10 cellular contexts compared by ENCODE assay signal in the genomic region with DNA sequence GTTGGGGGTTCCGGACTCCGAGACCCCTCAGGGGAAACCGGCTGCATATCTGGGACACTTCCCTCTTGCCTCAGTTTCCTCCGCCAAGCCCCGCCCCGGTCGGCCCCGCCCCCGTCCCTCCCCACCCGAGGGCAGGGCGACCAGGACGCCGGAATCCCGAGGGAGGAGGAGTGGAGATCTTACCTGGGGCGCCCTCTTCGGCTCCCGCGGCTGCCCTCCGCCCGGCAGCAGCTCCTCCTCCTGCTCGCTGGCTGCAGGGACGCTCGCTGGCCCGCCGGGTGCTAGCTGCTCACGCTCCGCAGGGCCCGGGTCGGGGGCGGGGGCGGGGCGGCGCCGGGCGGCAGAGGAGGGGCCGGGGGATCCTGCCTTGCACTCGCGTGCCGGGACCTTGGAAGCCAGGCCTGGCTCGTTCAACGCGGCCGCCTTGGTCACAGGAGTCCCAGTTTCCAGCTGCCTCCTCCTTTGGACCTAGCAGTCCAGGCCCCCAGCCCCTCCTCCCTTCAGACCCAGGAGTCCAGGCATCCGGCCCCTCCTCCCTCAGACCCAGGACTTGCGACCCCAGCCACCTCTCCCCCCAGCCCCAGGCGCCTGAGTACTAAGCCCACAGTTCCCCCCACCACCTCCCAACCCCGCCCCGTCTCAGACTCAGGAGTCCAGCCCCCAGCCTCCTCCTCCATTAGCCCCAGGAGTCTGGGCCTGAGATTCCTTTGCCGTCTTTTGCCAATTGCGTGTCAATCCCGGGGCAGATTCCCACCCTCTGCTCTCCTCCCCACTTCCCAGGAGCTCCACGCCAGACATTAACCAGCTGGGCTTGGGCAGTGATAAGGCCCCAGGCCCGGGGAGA. TPM values are rescaled to one million over a fixed set of nuclear protein-coding genes. Genes with fewer than 3 reads are reported as not detected.
DNase-seq lines count a peak whose midpoint lies in the region; ATAC-seq, FAIRE-seq and TF ChIP-seq lines count a peak whose summit lies in the region.
"Had no signal": no experiment of that assay in that cellular context is flagged by ENCODE, and none has a peak within 500 bp of the region (broad histone marks: within the 10 kb centered on the region; RNA-seq: fewer than 3 reads in every experiment).

A gene with protein sequence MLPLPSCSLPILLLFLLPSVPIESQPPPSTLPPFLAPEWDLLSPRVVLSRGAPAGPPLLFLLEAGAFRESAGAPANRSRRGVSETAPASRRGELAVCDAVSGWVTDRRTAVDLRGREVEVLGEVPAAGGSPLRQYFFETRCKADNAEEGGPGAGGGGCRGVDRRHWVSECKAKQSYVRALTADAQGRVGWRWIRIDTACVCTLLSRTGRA (minus strand): TSS at position 51 of the 844 bp plus-strand sequence. CDS start 2,821 bp downstream, outside the sequence.

- H3K27ac ChIP-seq in A673 (ENCODE audit: low read depth, low read length, poor library complexity, severe bottlenecking): no peak within 1 kb of the TSS
- peak within 1 kb of the TSS; percentile 69 for H3K27ac ChIP-seq in HCT116 (ENCODE audit: low read depth, low read length)
- H3K27ac ChIP-seq in GM12878 (ENCODE audit: control insufficient read depth, insufficient read depth): no peak within 1 kb of the TSS
- no peak within 1 kb of the TSS for H3K27ac ChIP-seq in OCI-LY7 (ENCODE audit: low read depth, low read length, poor library complexity, severe bottlenecking)

- TF ChIP-seq POLR2A in HCT116 (IDR thresholded peaks at IDR 0.05; ENCODE audit: borderline replicate concordance, extremely low read depth, insufficient read depth, insufficient read length) (no peak), GM12878 (IDR thresholded peaks at IDR 0.05; ENCODE audit: low read depth, low read length) (no peak)

- peaks cover 5% of the 10 kb centered on the region in 2 donors for H3K9me3 Mint-ChIP-seq in stimulated activated naive B cell treated with anti-CD40 and anti-IgM and Interleukin-4, amounts not matched to agents 10 μg/mL and 1 μg/mL and 100 μg/mL, for 72 hours

- intact Hi-C loops in A673 (cut with micrococcal nuclease; ENCODE audit: unreplicated experiment) (no loop called here), HCT116 (cut with micrococcal nuclease) (no loop called here), GM12878 (cut with micrococcal nuclease; ENCODE audit: unreplicated experiment) (no loop called here), OCI-LY7 (cut with micrococcal nuclease; ENCODE audit: unreplicated experiment) (no loop called here)

- H3K9me3 ChIP-seq in A673 (ENCODE audit: low read depth, low read length, poor library complexity, severe bottlenecking) (no peaks in the 10 kb centered on the region), HCT116 (ENCODE audit: control insufficient read depth in 1 of 2, insufficient read depth in 1 of 2, low read depth in 1 of 2, low read length in 2 of 2) (no peaks in the 10 kb centered on the region), GM12878 (replicated peaks; ENCODE audit: control insufficient read depth, insufficient read depth, low read length) (no peaks in the 10 kb centered on the region), OCI-LY7 (ENCODE audit: low read length) (no peaks in the 10 kb centered on the region)

- peak within 1 kb of the TSS; percentile 45 for H3K4me3 ChIP-seq in A673 (ENCODE audit: low read depth, low read length, poor library complexity, severe bottlenecking)
- peak within 1 kb of the TSS; percentile 42 to 56 for H3K4me3 ChIP-seq in HCT116 (replicated peaks in 1 of 2; ENCODE audit: low read depth in 1 of 2, low read length in 2 of 2)
- no peak within 1 kb of the TSS for H3K4me3 ChIP-seq in GM12878
- H3K4me3 ChIP-seq in OCI-LY7 (ENCODE audit: low read depth, low read length, poor library complexity, severe bottlenecking): no peak within 1 kb of the TSS
- H3K4me3 ChIP-seq: lung had no signal

- no peak for FAIRE-seq in GM12878 (lab: Jason Lieb, UNC)

- H3K4me1 Mint-ChIP-seq in stimulated activated naive B cell treated with anti-CD40 and anti-IgM and Interleukin-4, amounts not matched to agents 10 μg/mL and 1 μg/mL and 100 μg/mL, for 72 hours: peaks cover 4 to 6% of the 10 kb centered on the region in 2 donors

- H4K20me1 ChIP-seq in HCT116 (ENCODE audit: insufficient read depth) (no peaks in the 10 kb centered on the region), GM12878 (ENCODE audit: control insufficient read depth, insufficient read depth) (no peaks in the 10 kb centered on the region), OCI-LY7 (ENCODE audit: insufficient read depth, low read length) (no peaks in the 10 kb centered on the region; the same call in 1 of the 2 replicates)

- H3K36me3 Mint-ChIP-seq in stimulated activated naive B cell treated with anti-CD40 and anti-IgM and Interleukin-4, amounts not matched to agents 10 μg/mL and 1 μg/mL and 100 μg/mL, for 72 hours: no peaks in the 10 kb centered on the region

- H3K27me3 ChIP-seq in A673 (replicated peaks; ENCODE audit: insufficient read depth, low read depth, low read length, poor library complexity) (no peaks in the 10 kb centered on the region), HCT116 (ENCODE audit: insufficient read depth, low read length) (no peaks in the 10 kb centered on the region), GM12878 (replicated peaks in 1 of 2; ENCODE audit: control insufficient read depth in 2 of 2, insufficient read depth in 2 of 2, low read length in 1 of 2) (peaks cover 2 to 3% of the 10 kb centered on the region in 2 experiments)

- TF ChIP-seq CTCF in A673 (conservative IDR thresholded peaks at IDR 0.05; ENCODE audit: low read depth, low read length) (no peak), HCT116 (IDR thresholded peaks at IDR 0.05 in 2 of 3, conservative IDR thresholded peaks at IDR 0.05 in 1 of 3; ENCODE audit: borderline replicate concordance in 1 of 3, insufficient read depth in 1 of 3, low read depth in 2 of 3, low read length in 2 of 3) (no peak), GM12878 (IDR thresholded peaks at IDR 0.05 in 2 of 3, conservative IDR thresholded peaks at IDR 0.05 in 1 of 3; ENCODE audit: control insufficient read depth in 2 of 3, extremely low read depth in 1 of 3, insufficient read depth in 1 of 3, low read depth in 3 of 3, low read length in 3 of 3) (no peak), OCI-LY7 (conservative IDR thresholded peaks at IDR 0.05; ENCODE audit: low read length) (no peak)

- BruUV-seq in A673 (replicated peaks; lab: Mats Ljungman, UMichigan) (no TSS peak), HCT116 (replicated peaks; lab: Mats Ljungman, UMichigan) (no TSS peak), GM12878 (replicated peaks; lab: Mats Ljungman, UMichigan) (no TSS peak), OCI-LY7 (replicated peaks; lab: Mats Ljungman, UMichigan) (no TSS peak)

- ATAC-seq in HCT116 (peak; percentile 83), GM12878 (peak; percentile 48), GM21447 (IDR thresholded peaks at IDR 0.05; ENCODE audit: unreplicated experiment) (no peak)
- ATAC-seq in stimulated activated naive B cell treated with anti-CD40 and anti-IgM and Interleukin-4, amounts not matched to agents 10 μg/mL and 1 μg/mL and 100 μg/mL, for 72 hours (replicated peaks): no peak

- CTCF ChIA-PET in A673 (lab: Charles Lee) (interaction anchor here (1.5 kb wide), 1 partner anchor 65 kb away, joined by 4 read pairs; no protein-coding TSS in a partner anchor), HCT116 (lab: Charles Lee) (interaction anchor here (0.6 to 1.8 kb wide), 3 partner anchors 9 to 65 kb away, joined by 4 to 18 read pairs (median 4); no protein-coding TSS in a partner anchor), GM12878 (lab: Yijun Ruan, JAX) (interaction anchor here (1.1 kb wide), 1 partner anchor 33 kb away, joined by 3 read pairs; no protein-coding TSS in a partner anchor), OCI-LY7 (lab: Charles Lee; ENCODE audit: unreplicated experiment) (no interaction called here)

- RAD21 ChIA-PET in HCT116 (lab: Charles Lee; ENCODE audit: low non-redundant PET in 1 of 2, low total read pairs in 2 of 2, uncharacterized antibody in 2 of 2, unreplicated experiment in 2 of 2): interaction anchor here in 1 of 2 experiments (0.6 to 0.8 kb wide), 2 partner anchors 13 to 72 kb away, joined by 3 read pairs; a partner anchor contains a TSS
- RAD21 ChIA-PET in GM12878 (lab: Charles Lee; ENCODE audit: unreplicated experiment): interaction anchor here (0.6 kb wide), 1 partner anchor 299 kb away, joined by 3 read pairs; no protein-coding TSS in a partner anchor

- WGBS in GM12878 (ENCODE audit: insufficient coverage, insufficient replicate concordance, low lambda C conversion rate, missing lambda C conversion rate): 8% methylated on average over 7 of the region's 53 CpGs

- H3K36me3 ChIP-seq in A673 (ENCODE audit: insufficient read depth, low read length, poor library complexity, severe bottlenecking): no peaks in the 10 kb centered on the region
- no peaks in the 10 kb centered on the region for H3K36me3 ChIP-seq in HCT116 (ENCODE audit: control insufficient read depth in 1 of 2, insufficient read depth in 2 of 2, low read length in 2 of 2)
- H3K36me3 ChIP-seq in GM12878 (ENCODE audit: control insufficient read depth in 2 of 2, insufficient read depth in 2 of 2, low read length in 1 of 2): no peaks in the 10 kb centered on the region
- no peaks in the 10 kb centered on the region for H3K36me3 ChIP-seq in OCI-LY7 (ENCODE audit: insufficient read depth, low read length)

- H3K4me3 Mint-ChIP-seq in stimulated activated naive B cell treated with anti-CD40 and anti-IgM and Interleukin-4, amounts not matched to agents 10 μg/mL and 1 μg/mL and 100 μg/mL, for 72 hours: peak within 1 kb of the TSS in 1 of 2 donors; percentile 11

- in situ Hi-C loops in GM12878 (cut with MboI): no loop called here

- DNase-seq in A673 (ENCODE audit: low spot score): peak; percentile 40
- DNase-seq in HCT116 (ENCODE audit: low read depth, low spot score): no peak
- no peak for DNase-seq in GM12878 (ENCODE audit: low read depth, low spot score)
- peak; percentile 90 for DNase-seq in left kidney (ENCODE audit: low read depth, low spot score)
- DNase-seq in globus pallidus (ENCODE audit: low spot score): no peak
- no peak for DNase-seq in OCI-LY7 (ENCODE audit: low spot score)
- no peak for DNase-seq in stimulated activated naive B cell treated with anti-CD40 and anti-IgM and Interleukin-4, amounts not matched to agents 10 μg/mL and 1 μg/mL and 100 μg/mL, for 72 hours

- SMC1A ChIA-PET in GM12878 (lab: Charles Lee; ENCODE audit: uncharacterized antibody, unreplicated experiment): no interaction called here

- peaks cover 55 to 78% of the 10 kb centered on the region in 2 donors for H3K27me3 Mint-ChIP-seq in stimulated activated naive B cell treated with anti-CD40 and anti-IgM and Interleukin-4, amounts not matched to agents 10 μg/mL and 1 μg/mL and 100 μg/mL, for 72 hours

- POLR2A ChIA-PET in A673 (lab: Charles Lee; ENCODE audit: low non-redundant PET): no interaction called here
- POLR2A ChIA-PET in HCT116 (lab: Charles Lee): interaction anchor here (0.6 kb wide), 1 partner anchor 89 kb away, joined by 3 read pairs; no protein-coding TSS in a partner anchor
- POLR2A ChIA-PET in GM12878 (lab: Charles Lee): no interaction called here
- POLR2A ChIA-PET in OCI-LY7 (lab: Charles Lee): no interaction called here

- H2AFZ ChIP-seq in HCT116 (ENCODE audit: low read depth, low read length, poor library complexity, severe bottlenecking) (no peak within 1 kb of the TSS), GM12878 (ENCODE audit: control insufficient read depth, low read depth, low read length) (no peak within 1 kb of the TSS), OCI-LY7 (ENCODE audit: low read length) (no peak within 1 kb of the TSS)

- TF ChIP-seq EP300 in GM12878 (IDR thresholded peaks at IDR 0.05; ENCODE audit: borderline replicate concordance in 1 of 2, control insufficient read depth in 1 of 2, low read depth in 2 of 2, low read length in 2 of 2): no peak

- no peak within 1 kb of the TSS for H3K27ac Mint-ChIP-seq in stimulated activated naive B cell treated with anti-CD40 and anti-IgM and Interleukin-4, amounts not matched to agents 10 μg/mL and 1 μg/mL and 100 μg/mL, for 72 hours

- H3K9me2 ChIP-seq in HCT116 (ENCODE audit: insufficient read depth) (no peaks in the 10 kb centered on the region), OCI-LY7 (ENCODE audit: insufficient read depth, low read length) (no peaks in the 10 kb centered on the region)

- TF ChIP-seq RAD21 in HCT116 (IDR thresholded peaks at IDR 0.05; ENCODE audit: low read depth): no peak
- TF ChIP-seq RAD21 in GM12878 (IDR thresholded peaks at IDR 0.05; ENCODE audit: insufficient read depth, low read depth, low read length): no peak

- peak within 1 kb of the TSS; percentile 89 for H3K4me2 ChIP-seq in HCT116 (ENCODE audit: low read length)
- no peak within 1 kb of the TSS for H3K4me2 ChIP-seq in GM12878 (ENCODE audit: control insufficient read depth, insufficient read depth)
- no peak within 1 kb of the TSS for H3K4me2 ChIP-seq in OCI-LY7 (ENCODE audit: low read length)

- no peaks in the 10 kb centered on the region for H3K79me2 ChIP-seq in HCT116 (ENCODE audit: insufficient read depth, low read length)
- H3K79me2 ChIP-seq in GM12878 (ENCODE audit: control insufficient read depth, insufficient read depth, low read length): no peaks in the 10 kb centered on the region
- H3K79me2 ChIP-seq in OCI-LY7 (ENCODE audit: insufficient read depth, low read depth, low read length): no peaks in the 10 kb centered on the region

- H3K4me1 ChIP-seq in A673 (ENCODE audit: insufficient read depth, low read length, poor library complexity, severe bottlenecking) (peaks cover 9% of the 10 kb centered on the region), HCT116 (ENCODE audit: control insufficient read depth in 1 of 2, insufficient read depth in 2 of 2, low read length in 2 of 2) (peaks cover 32 to 68% of the 10 kb centered on the region in 2 experiments), GM12878 (ENCODE audit: control insufficient read depth, insufficient read depth, low read length) (no peaks in the 10 kb centered on the region), OCI-LY7 (ENCODE audit: insufficient read depth, low read length, poor library complexity, severe bottlenecking) (no peaks in the 10 kb centered on the region)

- H3K9ac ChIP-seq in HCT116 (ENCODE audit: low read length): peak within 1 kb of the TSS; percentile 67
- H3K9ac ChIP-seq in GM12878 (ENCODE audit: control insufficient read depth, insufficient read depth, low read length): no peak within 1 kb of the TSS

RNA-seq across cellular contexts. Expression of the gene that starts here (rescaled TPM):
- total RNA-seq in A673 (2021) (not detected in 2 replicates), HCT116 (2021; ENCODE audit: unreplicated experiment) (1.7 TPM), GM12878 (2014; rRNA removed) (not detected in 2 replicates), GM12878 (2014; rRNA removed; fragmentation: Illumina TruSeq; extraction: Trizol) (not detected in 2 replicates), GM12878 (2021) (not detected in 2 replicates), OCI-LY7 (2022) (not detected in 2 replicates)
- 2.1 and 2.3 TPM in 2 replicates for polyA plus RNA-seq in HCT116 (2012)
- not detected in 2 replicates for total RNA-seq in GM12878 (2013; cell fraction: nucleolus; rRNA removed)
- polyA plus RNA-seq in GM12878 (2011; ENCODE audit: low read depth): not detected
- polyA plus RNA-seq in GM12878 (2011; rRNA removed) (not detected in 2 replicates), GM12878 (2014; fragmentation: Illumina TruSeq; extraction: Trizol) (not detected in 2 replicates), GM12878 (2014; fragmentation: Nextera tagmentation; extraction: Ambion mirVana) (not detected), GM12878 (2014; rRNA removed) (not detected in 2 replicates), GM12878 (2016; fragmentation: Nextera tagmentation; extraction: Ambion mirVana) (not detected)
- polyA plus RNA-seq in GM12878 (2011; cell fraction: cytosol; rRNA removed): 0.06 and 0.08 TPM in 2 replicates
- polyA plus RNA-seq in GM12878 (2011; cell fraction: nucleus; rRNA removed): 0.18 TPM in 1 of 2 replicates, not detected in the other
- polyA plus RNA-seq in GM12878 (2012): not detected in 2 replicates
- not detected in 2 replicates for polyA minus RNA-seq in GM12878 (2011; rRNA and poly(A)+ RNA removed)
- polyA minus RNA-seq in GM12878 (2011; cell fraction: cytosol; rRNA and poly(A)+ RNA removed): not detected in 2 replicates
- polyA minus RNA-seq in GM12878 (2011; cell fraction: nucleus; rRNA and poly(A)+ RNA removed): not detected in 2 replicates
- not detected in 2 replicates for total RNA-seq in OCI-LY7 (2014; rRNA removed; shearing (Covaris generic))
- total RNA-seq: HT1080 had no signal

Comparison
In these comparisons a context has a peak if more than half of its experiments do, and no peak if none do; other contexts are left out.
1. Peak in DNase-seq and H3K4me3 ChIP-seq in A673; RNA of the gene not detected or under 1 TPM.
2. Peak in ATAC-seq in GM12878; RNA of the gene not detected or under 1 TPM.
3. H3K4me3 ChIP-seq: peak in HCT116 (2 of 2); none in GM12878 (single experiment) and OCI-LY7 (single experiment).